ENCODE assay signal across 1 cellular context in the genomic region with DNA sequence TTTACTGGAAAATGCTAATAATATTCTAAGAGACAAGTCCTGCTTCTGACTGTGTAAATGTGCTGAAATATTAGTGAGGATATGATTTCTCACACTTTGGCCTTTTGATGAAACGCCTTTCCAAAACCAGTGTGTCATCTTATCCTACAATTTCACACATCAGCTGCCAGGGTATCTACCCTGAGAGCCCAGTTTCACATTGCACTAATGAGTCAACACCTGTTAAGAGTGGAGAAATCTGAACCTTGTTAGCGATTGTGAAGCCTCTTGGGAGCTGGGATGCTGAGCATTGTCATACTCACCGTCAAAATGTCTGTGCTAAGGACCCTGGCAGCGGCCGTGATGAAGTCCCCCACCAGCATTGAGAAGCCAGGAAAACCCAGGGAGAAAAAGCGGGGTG.
TF ChIP-seq lines count a peak whose summit lies in the region.

No MANE protein-coding gene starts in this region.

TF ChIP-seq in GM12878, 131 proteins besides CTCF, POLR2A, EP300 and RAD21 (continued from another document):
- TF ChIP-seq, protein P1, sequence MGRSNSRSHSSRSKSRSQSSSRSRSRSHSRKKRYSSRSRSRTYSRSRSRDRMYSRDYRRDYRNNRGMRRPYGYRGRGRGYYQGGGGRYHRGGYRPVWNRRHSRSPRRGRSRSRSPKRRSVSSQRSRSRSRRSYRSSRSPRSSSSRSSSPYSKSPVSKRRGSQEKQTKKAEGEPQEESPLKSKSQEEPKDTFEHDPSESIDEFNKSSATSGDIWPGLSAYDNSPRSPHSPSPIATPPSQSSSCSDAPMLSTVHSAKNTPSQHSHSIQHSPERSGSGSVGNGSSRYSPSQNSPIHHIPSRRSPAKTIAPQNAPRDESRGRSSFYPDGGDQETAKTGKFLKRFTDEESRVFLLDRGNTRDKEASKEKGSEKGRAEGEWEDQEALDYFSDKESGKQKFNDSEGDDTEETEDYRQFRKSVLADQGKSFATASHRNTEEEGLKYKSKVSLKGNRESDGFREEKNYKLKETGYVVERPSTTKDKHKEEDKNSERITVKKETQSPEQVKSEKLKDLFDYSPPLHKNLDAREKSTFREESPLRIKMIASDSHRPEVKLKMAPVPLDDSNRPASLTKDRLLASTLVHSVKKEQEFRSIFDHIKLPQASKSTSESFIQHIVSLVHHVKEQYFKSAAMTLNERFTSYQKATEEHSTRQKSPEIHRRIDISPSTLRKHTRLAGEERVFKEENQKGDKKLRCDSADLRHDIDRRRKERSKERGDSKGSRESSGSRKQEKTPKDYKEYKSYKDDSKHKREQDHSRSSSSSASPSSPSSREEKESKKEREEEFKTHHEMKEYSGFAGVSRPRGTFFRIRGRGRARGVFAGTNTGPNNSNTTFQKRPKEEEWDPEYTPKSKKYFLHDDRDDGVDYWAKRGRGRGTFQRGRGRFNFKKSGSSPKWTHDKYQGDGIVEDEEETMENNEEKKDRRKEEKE (IDR thresholded peaks at IDR 0.05) = no peak
- TF ChIP-seq, protein P2, sequence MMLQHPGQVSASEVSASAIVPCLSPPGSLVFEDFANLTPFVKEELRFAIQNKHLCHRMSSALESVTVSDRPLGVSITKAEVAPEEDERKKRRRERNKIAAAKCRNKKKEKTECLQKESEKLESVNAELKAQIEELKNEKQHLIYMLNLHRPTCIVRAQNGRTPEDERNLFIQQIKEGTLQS (IDR thresholded peaks at IDR 0.05; ENCODE audit: borderline replicate concordance, extremely low read depth, low read depth, low read length) = no peak
- TF ChIP-seq MLLT1 (IDR thresholded peaks at IDR 0.05) = no peak
- TF ChIP-seq WRNIP1 (IDR thresholded peaks at IDR 0.05; ENCODE audit: borderline replicate concordance, low read depth, low read length) = no peak
- no peak for TF ChIP-seq JUNB (IDR thresholded peaks at IDR 0.05)
- TF ChIP-seq SUZ12 (IDR thresholded peaks at IDR 0.05; ENCODE audit: unreplicated experiment) = no peak
- TF ChIP-seq IKZF1 (conservative IDR thresholded peaks at IDR 0.05) = peak; percentile 49; the same call in 1 of the 2 replicates
- TF ChIP-seq CEBPB (IDR thresholded peaks at IDR 0.05; ENCODE audit: borderline replicate concordance in 1 of 2, low read depth in 2 of 2, low read length in 2 of 2) = 0 out of 4 replicates have a peak, but pooled peaks of 1 of the 2 experiments have one; percentile 16
- TF ChIP-seq BHLHE40 (IDR thresholded peaks at IDR 0.05; ENCODE audit: borderline replicate concordance in 1 of 2, low read depth in 2 of 2, low read length in 1 of 2) = peak in 1 of 2 experiments; percentile 47; a peak in 1 of 4 replicates
- TF ChIP-seq MXI1 (IDR thresholded peaks at IDR 0.05; ENCODE audit: low read depth, low read length) = no peak
- TF ChIP-seq SKIL (IDR thresholded peaks at IDR 0.05; ENCODE audit: low read depth, poor library complexity, severe bottlenecking) = no peak
- no peak for TF ChIP-seq GABPA (IDR thresholded peaks at IDR 0.05; ENCODE audit: low read depth)
- TF ChIP-seq RCOR1 (conservative IDR thresholded peaks at IDR 0.05; ENCODE audit: low read depth, low read length) = no peak
- no peak for TF ChIP-seq HDGF (IDR thresholded peaks at IDR 0.05)
- no peak for TF ChIP-seq SPI1 (IDR thresholded peaks at IDR 0.05; ENCODE audit: borderline replicate concordance, insufficient read depth, low read depth, low read length)
- TF ChIP-seq SMAD1 (IDR thresholded peaks at IDR 0.05; ENCODE audit: low read depth, partially characterized antibody) = no peak
